22 cellular contexts compared by ENCODE assay signal in the genomic region with DNA sequence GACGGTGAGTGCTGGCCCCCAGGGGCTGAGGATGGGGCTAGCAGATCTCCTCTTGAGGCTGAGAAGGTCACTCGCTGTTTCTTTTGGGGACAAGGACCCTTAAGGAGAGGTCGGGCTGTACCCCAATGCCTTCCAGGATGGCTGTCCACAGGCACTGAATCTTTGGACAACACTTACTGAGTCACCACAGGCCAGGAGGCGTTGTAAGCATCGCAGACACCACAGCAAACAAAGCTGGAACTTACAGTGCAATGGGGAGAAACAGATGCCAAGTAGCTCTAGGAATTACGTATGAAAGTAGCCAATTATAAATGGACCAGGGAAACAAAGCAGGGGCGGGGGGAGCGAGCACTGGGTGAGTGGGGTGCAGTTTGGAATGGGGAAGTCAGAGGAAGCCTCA.
"Had no signal": no experiment of that assay in that cellular context is flagged by ENCODE, and none has a peak within 500 bp of the region (broad histone marks: within the 10 kb centered on the region; RNA-seq: fewer than 3 reads in every experiment).

No MANE protein-coding gene starts in this region.

- H3K27ac Mint-ChIP-seq: activated CD8-positive, alpha-beta T cell treated with anti-CD3 and anti-CD28 coated beads, Interleukin-2, amount 10 ng/mL, durations not matched to agents 7 days and 5 days; activated naive CD4-positive, alpha-beta T cell treated with anti-CD3 and anti-CD28 coated beads, Interleukin-2, amount 50 U/mL, for 24 hours; memory B cell had no signal

- H3K4me1 Mint-ChIP-seq: activated naive CD4-positive, alpha-beta T cell treated with anti-CD3 and anti-CD28 coated beads, Interleukin-2, amount 50 U/mL, for 24 hours; endodermal cell; memory B cell had no signal

- H3K9me3 Mint-ChIP-seq: activated naive CD4-positive, alpha-beta T cell treated with anti-CD3 and anti-CD28 coated beads, Interleukin-2, amount 50 U/mL, for 24 hours; endodermal cell; memory B cell; nephron progenitor cell had no signal

- H3K36me3 Mint-ChIP-seq: activated naive CD4-positive, alpha-beta T cell treated with anti-CD3 and anti-CD28 coated beads, Interleukin-2, amount 50 U/mL, for 24 hours; memory B cell had no signal

- H3K4me3 ChIP-seq: breast epithelium, coronary artery, heart right ventricle, upper lobe of left lung had no signal

- H3K27me3 Mint-ChIP-seq: activated naive CD4-positive, alpha-beta T cell treated with anti-CD3 and anti-CD28 coated beads, Interleukin-2, amount 50 U/mL, for 24 hours had no signal

- H3K9me3 ChIP-seq: breast epithelium, heart right ventricle, upper lobe of left lung had no signal

- DNase-seq: activated CD4-positive, alpha-beta T cell treated with anti-CD3 and anti-CD28 coated beads, Interleukin-2, amount 50 U/mL, for 1 hour; activated CD4-positive, CD25-positive, alpha-beta regulatory T cell treated with anti-CD3 and anti-CD28 coated beads, Interleukin-2, amount 50 U/mL, for 72 hours; activated CD8-positive, alpha-beta T cell treated with anti-CD3 and anti-CD28 coated beads, Interleukin-2, amount 10 ng/mL, durations not matched to agents 7 days and 5 days; activated gamma-delta T cell treated with Interleukin-2 at 50 U/mL for 16 hours; activated T-cell treated with anti-CD3 and anti-CD28 coated beads, Interleukin-2, amount 50 U/mL, for 1 hour; anterior cingulate cortex; cerebellar nuclear complex; endodermal cell; heart right ventricle; islet precursor cell; left colon; nephron progenitor cell; occipital lobe; stimulated activated CD4-positive, alpha-beta T cell treated with anti-CD3 and anti-CD28 coated beads, Interleukin-4, amount 100 ng/mL, for 24 hours; stimulated activated naive CD4-positive, alpha-beta T cell treated with Interleukin-2 at 50 U/mL for 16 hours; upper lobe of left lung had no signal

- H3K36me3 ChIP-seq: breast epithelium, upper lobe of left lung had no signal

- H3K4me3 Mint-ChIP-seq: activated CD8-positive, alpha-beta T cell treated with anti-CD3 and anti-CD28 coated beads, Interleukin-2, amount 10 ng/mL, durations not matched to agents 7 days and 5 days; activated naive CD4-positive, alpha-beta T cell treated with anti-CD3 and anti-CD28 coated beads, Interleukin-2, amount 50 U/mL, for 24 hours; endodermal cell; memory B cell; nephron progenitor cell had no signal

- H3K27me3 ChIP-seq: breast epithelium, heart right ventricle, upper lobe of left lung had no signal

- H3K27ac ChIP-seq: breast epithelium, coronary artery, epithelial cell of prostate, heart right ventricle, upper lobe of left lung, VCaP had no signal

- H3K4me1 ChIP-seq: breast epithelium, upper lobe of left lung had no signal
